In genomic region chr5:43514816-43515677, GRCh38 we compare ENCODE assay signal across 1 cellular context.
TF ChIP-seq lines count a peak whose summit lies in the region.

A gene with protein sequence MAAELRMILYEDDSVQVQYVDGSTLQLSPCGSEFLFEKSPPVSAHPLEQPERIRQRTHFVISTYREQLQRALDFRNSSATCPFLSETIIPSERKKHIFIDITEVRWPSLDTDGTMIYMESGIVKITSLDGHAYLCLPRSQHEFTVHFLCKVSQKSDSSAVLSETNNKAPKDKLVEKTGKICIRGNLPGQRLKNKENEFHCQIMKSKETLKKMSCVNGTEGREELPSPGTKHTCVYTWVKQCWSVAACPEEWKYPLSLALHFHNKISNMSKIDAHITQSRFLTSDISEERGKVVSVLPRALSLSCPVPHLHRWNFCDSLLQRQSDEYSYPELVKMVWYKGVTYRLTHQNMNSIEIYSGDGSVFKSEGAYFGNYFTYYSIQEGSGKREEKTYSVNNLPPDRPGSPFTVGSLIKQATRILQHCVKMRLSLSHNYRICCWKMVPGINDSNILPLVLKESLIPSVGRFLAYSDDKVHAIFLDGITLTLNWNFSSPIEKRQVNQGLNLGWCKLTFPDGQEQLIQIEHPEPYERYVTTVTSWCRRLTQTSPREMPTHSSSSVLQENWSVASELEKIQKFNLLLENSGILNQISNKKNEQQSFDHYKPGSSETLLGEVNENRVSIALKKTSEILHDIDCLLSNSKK (minus strand): TSS chr5:43515148. CDS start chr5:43509339, 5,809 bp downstream.

TF ChIP-seq in GM12878, 131 proteins besides CTCF, POLR2A, EP300 and RAD21 (continued from another document and continues in another):
- TF ChIP-seq, protein P1, sequence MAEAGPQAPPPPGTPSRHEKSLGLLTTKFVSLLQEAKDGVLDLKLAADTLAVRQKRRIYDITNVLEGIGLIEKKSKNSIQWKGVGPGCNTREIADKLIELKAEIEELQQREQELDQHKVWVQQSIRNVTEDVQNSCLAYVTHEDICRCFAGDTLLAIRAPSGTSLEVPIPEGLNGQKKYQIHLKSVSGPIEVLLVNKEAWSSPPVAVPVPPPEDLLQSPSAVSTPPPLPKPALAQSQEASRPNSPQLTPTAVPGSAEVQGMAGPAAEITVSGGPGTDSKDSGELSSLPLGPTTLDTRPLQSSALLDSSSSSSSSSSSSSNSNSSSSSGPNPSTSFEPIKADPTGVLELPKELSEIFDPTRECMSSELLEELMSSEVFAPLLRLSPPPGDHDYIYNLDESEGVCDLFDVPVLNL (IDR thresholded peaks at IDR 0.05; ENCODE audit: low read depth, low read length) = peak; percentile 94
- TF ChIP-seq MTA3 (IDR thresholded peaks at IDR 0.05; ENCODE audit: borderline replicate concordance, low read length) (peak; percentile 35; the same call in 1 of the 2 replicates), MYC (IDR thresholded peaks at IDR 0.05; ENCODE audit: insufficient read depth, insufficient read length, insufficient replicate concordance, low read length, severe bottlenecking) (no peak), MEF2A (IDR thresholded peaks at IDR 0.05; ENCODE audit: insufficient read depth, low read depth, low read length) (peak; percentile 16; the same call in 1 of the 2 replicates), RELB (IDR thresholded peaks at IDR 0.05; ENCODE audit: low read depth) (peak; percentile 76), TBL1XR1 (IDR thresholded peaks at IDR 0.05; ENCODE audit: low read depth, low read length) (no peak), HDGF (IDR thresholded peaks at IDR 0.05) (no peak), KAT2A (conservative IDR thresholded peaks at IDR 0.05; ENCODE audit: control insufficient read depth, low read depth, low read length) (no peak), NR2C1 (IDR thresholded peaks at IDR 0.05) (no peak), HDAC2 (IDR thresholded peaks at IDR 0.05) (no peak), TCF3 (IDR thresholded peaks at IDR 0.05; ENCODE audit: borderline replicate concordance, insufficient read depth, low read depth, low read length) (no peak), ETV6 (conservative IDR thresholded peaks at IDR 0.05 in 1 of 2, IDR thresholded peaks at IDR 0.05 in 1 of 2; ENCODE audit: borderline replicate concordance in 1 of 2, low read depth in 1 of 2) (0 out of 4 replicates have a peak, but pooled peaks of 1 of the 2 experiments have one; percentile 15), ZNF384 (IDR thresholded peaks at IDR 0.05; ENCODE audit: borderline replicate concordance, low read depth, low read length) (no peak), ZBED1 (IDR thresholded peaks at IDR 0.05; ENCODE audit: borderline replicate concordance) (no peak), SMC3 (IDR thresholded peaks at IDR 0.05; ENCODE audit: borderline replicate concordance, low read length) (no peak), ZBTB40 (IDR thresholded peaks at IDR 0.05; ENCODE audit: borderline replicate concordance) (peak; percentile 96), WRNIP1 (IDR thresholded peaks at IDR 0.05; ENCODE audit: borderline replicate concordance, low read depth, low read length) (no peak), ZBTB33 (IDR thresholded peaks at IDR 0.05) (no peak), NBN (IDR thresholded peaks at IDR 0.05) (0 out of 2 replicates have a peak, but pooled peaks have one; percentile 57), PML (IDR thresholded peaks at IDR 0.05; ENCODE audit: low read length) (peak; percentile 97), DPF2 (IDR thresholded peaks at IDR 0.05) (no peak), CHD4 (IDR thresholded peaks at IDR 0.05) (no peak), MLLT1 (IDR thresholded peaks at IDR 0.05) (peak; percentile 69), MEF2B (IDR thresholded peaks at IDR 0.05; ENCODE audit: partially characterized antibody, poor library complexity, severe bottlenecking) (peak; percentile 20), CBX3 (IDR thresholded peaks at IDR 0.05; ENCODE audit: borderline replicate concordance, low read depth) (no peak), SREBF2 (IDR thresholded peaks at IDR 0.05; ENCODE audit: low read length) (no peak), CHD1 (IDR thresholded peaks at IDR 0.05; ENCODE audit: low read depth, low read length) (no peak; the same call in 1 of the 2 replicates), GATAD2B (conservative IDR thresholded peaks at IDR 0.05; ENCODE audit: low read depth) (0 out of 2 replicates have a peak, but pooled peaks have one; percentile 33), KDM1A (IDR thresholded peaks at IDR 0.05; ENCODE audit: borderline replicate concordance) (no peak), FOXK2 (IDR thresholded peaks at IDR 0.05) (peak; percentile 63), TAF1 (IDR thresholded peaks at IDR 0.05; ENCODE audit: borderline replicate concordance, low read depth, low read length) (peak; percentile 84; the same call in 1 of the 2 replicates), NFXL1 (IDR thresholded peaks at IDR 0.05; ENCODE audit: borderline replicate concordance) (no peak), RFX5 (IDR thresholded peaks at IDR 0.05; ENCODE audit: low read depth, low read length) (no peak), CREM (IDR thresholded peaks at IDR 0.05; ENCODE audit: low read depth) (peak; percentile 39; the same call in 1 of the 2 replicates)
- TF ChIP-seq, protein P2, sequence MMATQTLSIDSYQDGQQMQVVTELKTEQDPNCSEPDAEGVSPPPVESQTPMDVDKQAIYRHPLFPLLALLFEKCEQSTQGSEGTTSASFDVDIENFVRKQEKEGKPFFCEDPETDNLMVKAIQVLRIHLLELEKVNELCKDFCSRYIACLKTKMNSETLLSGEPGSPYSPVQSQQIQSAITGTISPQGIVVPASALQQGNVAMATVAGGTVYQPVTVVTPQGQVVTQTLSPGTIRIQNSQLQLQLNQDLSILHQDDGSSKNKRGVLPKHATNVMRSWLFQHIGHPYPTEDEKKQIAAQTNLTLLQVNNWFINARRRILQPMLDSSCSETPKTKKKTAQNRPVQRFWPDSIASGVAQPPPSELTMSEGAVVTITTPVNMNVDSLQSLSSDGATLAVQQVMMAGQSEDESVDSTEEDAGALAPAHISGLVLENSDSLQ (IDR thresholded peaks at IDR 0.05) = peak; percentile 62; the same call in 1 of the 2 replicates
- TF ChIP-seq, protein P3, sequence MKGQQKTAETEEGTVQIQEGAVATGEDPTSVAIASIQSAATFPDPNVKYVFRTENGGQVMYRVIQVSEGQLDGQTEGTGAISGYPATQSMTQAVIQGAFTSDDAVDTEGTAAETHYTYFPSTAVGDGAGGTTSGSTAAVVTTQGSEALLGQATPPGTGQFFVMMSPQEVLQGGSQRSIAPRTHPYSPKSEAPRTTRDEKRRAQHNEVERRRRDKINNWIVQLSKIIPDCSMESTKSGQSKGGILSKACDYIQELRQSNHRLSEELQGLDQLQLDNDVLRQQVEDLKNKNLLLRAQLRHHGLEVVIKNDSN (IDR thresholded peaks at IDR 0.05; ENCODE audit: borderline replicate concordance, extremely low read length, insufficient read depth, low read depth, low read length) = no peak
- TF ChIP-seq, protein P4, sequence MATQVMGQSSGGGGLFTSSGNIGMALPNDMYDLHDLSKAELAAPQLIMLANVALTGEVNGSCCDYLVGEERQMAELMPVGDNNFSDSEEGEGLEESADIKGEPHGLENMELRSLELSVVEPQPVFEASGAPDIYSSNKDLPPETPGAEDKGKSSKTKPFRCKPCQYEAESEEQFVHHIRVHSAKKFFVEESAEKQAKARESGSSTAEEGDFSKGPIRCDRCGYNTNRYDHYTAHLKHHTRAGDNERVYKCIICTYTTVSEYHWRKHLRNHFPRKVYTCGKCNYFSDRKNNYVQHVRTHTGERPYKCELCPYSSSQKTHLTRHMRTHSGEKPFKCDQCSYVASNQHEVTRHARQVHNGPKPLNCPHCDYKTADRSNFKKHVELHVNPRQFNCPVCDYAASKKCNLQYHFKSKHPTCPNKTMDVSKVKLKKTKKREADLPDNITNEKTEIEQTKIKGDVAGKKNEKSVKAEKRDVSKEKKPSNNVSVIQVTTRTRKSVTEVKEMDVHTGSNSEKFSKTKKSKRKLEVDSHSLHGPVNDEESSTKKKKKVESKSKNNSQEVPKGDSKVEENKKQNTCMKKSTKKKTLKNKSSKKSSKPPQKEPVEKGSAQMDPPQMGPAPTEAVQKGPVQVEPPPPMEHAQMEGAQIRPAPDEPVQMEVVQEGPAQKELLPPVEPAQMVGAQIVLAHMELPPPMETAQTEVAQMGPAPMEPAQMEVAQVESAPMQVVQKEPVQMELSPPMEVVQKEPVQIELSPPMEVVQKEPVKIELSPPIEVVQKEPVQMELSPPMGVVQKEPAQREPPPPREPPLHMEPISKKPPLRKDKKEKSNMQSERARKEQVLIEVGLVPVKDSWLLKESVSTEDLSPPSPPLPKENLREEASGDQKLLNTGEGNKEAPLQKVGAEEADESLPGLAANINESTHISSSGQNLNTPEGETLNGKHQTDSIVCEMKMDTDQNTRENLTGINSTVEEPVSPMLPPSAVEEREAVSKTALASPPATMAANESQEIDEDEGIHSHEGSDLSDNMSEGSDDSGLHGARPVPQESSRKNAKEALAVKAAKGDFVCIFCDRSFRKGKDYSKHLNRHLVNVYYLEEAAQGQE (IDR thresholded peaks at IDR 0.05; ENCODE audit: low read depth, low read length) = no peak
